Comparison of ENCODE assay signal across 13 cellular contexts in genomic region chr15:86167816-86168215, GRCh38.
DNase-seq lines count a peak whose midpoint lies in the region; ATAC-seq and TF ChIP-seq lines count a peak whose summit lies in the region.
"Had no signal": no experiment of that assay in that cellular context is flagged by ENCODE, and none has a peak within 500 bp of the region (broad histone marks: within the 10 kb centered on the region; RNA-seq: fewer than 3 reads in every experiment).

No MANE protein-coding gene starts in this region.

- DNase-seq in COLO829 (ENCODE audit: low spot score) (peak; percentile 64), GM23338 (ENCODE audit: low spot score) (no peak), caudate nucleus (lab: John Stamatoyannopoulos, UW) (no peak), neural progenitor cell (ENCODE audit: low spot score) (no peak), NCI-H2029 (lab: John Stamatoyannopoulos, UW) (no peak)
- DNase-seq: C1 segment of cervical spinal cord; Caco-2; CD4-positive, alpha-beta memory T cell; DMS153; DND-41; H7; HCEC 1CT had no signal

- H3K9me3 ChIP-seq in neural progenitor cell (ENCODE audit: low read depth): no peaks in the 10 kb centered on the region
- H3K9me3 ChIP-seq: Caco-2 had no signal

- H3K9me3 Mint-ChIP-seq in GM23338: no peaks in the 10 kb centered on the region
- peaks cover 2% of the 10 kb centered on the region for H3K9me3 Mint-ChIP-seq in neural progenitor cell
- H3K9me3 Mint-ChIP-seq: CD4-positive, alpha-beta memory T cell had no signal

- H3K36me3 ChIP-seq in GM23338 (ENCODE audit: insufficient read depth) (no peaks in the 10 kb centered on the region), neural progenitor cell (no peaks in the 10 kb centered on the region)

- H3K27me3 Mint-ChIP-seq in GM23338 (ENCODE audit: insufficient read depth, low read depth, poor library complexity): peaks cover 2% of the 10 kb centered on the region
- H3K27me3 Mint-ChIP-seq in neural progenitor cell (ENCODE audit: insufficient read depth, low read depth): peaks cover 4% of the 10 kb centered on the region

- H2AFZ ChIP-seq in GM23338 (peak overlapping the region; percentile 25; the same call in 1 of the 2 replicates), neural progenitor cell (replicated peaks) (no peak overlapping the region)

- H3K4me1 Mint-ChIP-seq in GM23338 (peaks cover 10% of the 10 kb centered on the region; the same call in 2 of the 3 replicates), neural progenitor cell (peaks cover 45% of the 10 kb centered on the region)
- H3K4me1 Mint-ChIP-seq: CD4-positive, alpha-beta memory T cell had no signal

- H3K4me3 Mint-ChIP-seq in GM23338 (no peak overlapping the region), neural progenitor cell (no peak overlapping the region)
- H3K4me3 Mint-ChIP-seq: CD4-positive, alpha-beta memory T cell had no signal

- H3F3A ChIP-seq in GM23338 (replicated peaks; ENCODE audit: low read depth) (no peaks in the 10 kb centered on the region), neural progenitor cell (ENCODE audit: low read depth) (peaks cover 5% of the 10 kb centered on the region)

- H3K4me3 ChIP-seq in GM23338 (no peak overlapping the region), neural progenitor cell (no peak overlapping the region)

- H3K4me1 ChIP-seq in GM23338 (ENCODE audit: insufficient read depth) (no peaks in the 10 kb centered on the region), neural progenitor cell (peaks cover 19% of the 10 kb centered on the region)

- H3K4me2 ChIP-seq in GM23338: no peak overlapping the region
- peak overlapping the region; percentile 42 for H3K4me2 ChIP-seq in neural progenitor cell

- no peaks in the 10 kb centered on the region for H4K20me1 ChIP-seq in GM23338 (replicated peaks; ENCODE audit: insufficient read depth)
- H4K20me1 ChIP-seq in neural progenitor cell (ENCODE audit: low read depth): no peaks in the 10 kb centered on the region

- ATAC-seq in GM23338 (no peak), GM21360 (IDR thresholded peaks at IDR 0.05; ENCODE audit: unreplicated experiment) (no peak)

- H3K9me2 ChIP-seq in GM23338 (ENCODE audit: insufficient read depth): 0 out of 2 replicates have a peak, but pooled peaks cover 7% of the 10 kb centered on the region

- peak overlapping the region; percentile 25; the same call in 1 of the 2 replicates for H3K27ac Mint-ChIP-seq in GM23338
- peak overlapping the region; percentile 70 for H3K27ac Mint-ChIP-seq in neural progenitor cell
- H3K27ac Mint-ChIP-seq: CD4-positive, alpha-beta memory T cell had no signal

- no peaks in the 10 kb centered on the region for H3K27me3 ChIP-seq in GM23338 (ENCODE audit: insufficient read depth)
- H3K27me3 ChIP-seq in neural progenitor cell: no peaks in the 10 kb centered on the region

- H3K36me3 Mint-ChIP-seq in GM23338 (ENCODE audit: low read depth) (no peaks in the 10 kb centered on the region), neural progenitor cell (no peaks in the 10 kb centered on the region)
- H3K36me3 Mint-ChIP-seq: CD4-positive, alpha-beta memory T cell had no signal

- H3K9ac ChIP-seq in neural progenitor cell: no peak overlapping the region

- no peaks in the 10 kb centered on the region for H3K79me2 ChIP-seq in GM23338 (replicated peaks; ENCODE audit: insufficient read depth)
- no peaks in the 10 kb centered on the region for H3K79me2 ChIP-seq in neural progenitor cell (ENCODE audit: low read depth)

- TF ChIP-seq CTCF in GM23338 (conservative IDR thresholded peaks at IDR 0.05; ENCODE audit: low read depth in 2 of 2) (no peak), neural progenitor cell (IDR thresholded peaks at IDR 0.05) (no peak)

- H3K27ac ChIP-seq in GM23338 (ENCODE audit: low read depth): no peak overlapping the region
- peak overlapping the region; percentile 13 for H3K27ac ChIP-seq in caudate nucleus (ENCODE audit: low read depth, low read length)
- H3K27ac ChIP-seq in neural progenitor cell: no peak overlapping the region

TF ChIP-seq in GM23338, 12 proteins besides CTCF, POLR2A, EP300 and RAD21 (continues in another document):
- TF ChIP-seq EZH2 (IDR thresholded peaks at IDR 0.05; ENCODE audit: low read depth, unreplicated experiment): no peak
- TF ChIP-seq, protein P1, sequence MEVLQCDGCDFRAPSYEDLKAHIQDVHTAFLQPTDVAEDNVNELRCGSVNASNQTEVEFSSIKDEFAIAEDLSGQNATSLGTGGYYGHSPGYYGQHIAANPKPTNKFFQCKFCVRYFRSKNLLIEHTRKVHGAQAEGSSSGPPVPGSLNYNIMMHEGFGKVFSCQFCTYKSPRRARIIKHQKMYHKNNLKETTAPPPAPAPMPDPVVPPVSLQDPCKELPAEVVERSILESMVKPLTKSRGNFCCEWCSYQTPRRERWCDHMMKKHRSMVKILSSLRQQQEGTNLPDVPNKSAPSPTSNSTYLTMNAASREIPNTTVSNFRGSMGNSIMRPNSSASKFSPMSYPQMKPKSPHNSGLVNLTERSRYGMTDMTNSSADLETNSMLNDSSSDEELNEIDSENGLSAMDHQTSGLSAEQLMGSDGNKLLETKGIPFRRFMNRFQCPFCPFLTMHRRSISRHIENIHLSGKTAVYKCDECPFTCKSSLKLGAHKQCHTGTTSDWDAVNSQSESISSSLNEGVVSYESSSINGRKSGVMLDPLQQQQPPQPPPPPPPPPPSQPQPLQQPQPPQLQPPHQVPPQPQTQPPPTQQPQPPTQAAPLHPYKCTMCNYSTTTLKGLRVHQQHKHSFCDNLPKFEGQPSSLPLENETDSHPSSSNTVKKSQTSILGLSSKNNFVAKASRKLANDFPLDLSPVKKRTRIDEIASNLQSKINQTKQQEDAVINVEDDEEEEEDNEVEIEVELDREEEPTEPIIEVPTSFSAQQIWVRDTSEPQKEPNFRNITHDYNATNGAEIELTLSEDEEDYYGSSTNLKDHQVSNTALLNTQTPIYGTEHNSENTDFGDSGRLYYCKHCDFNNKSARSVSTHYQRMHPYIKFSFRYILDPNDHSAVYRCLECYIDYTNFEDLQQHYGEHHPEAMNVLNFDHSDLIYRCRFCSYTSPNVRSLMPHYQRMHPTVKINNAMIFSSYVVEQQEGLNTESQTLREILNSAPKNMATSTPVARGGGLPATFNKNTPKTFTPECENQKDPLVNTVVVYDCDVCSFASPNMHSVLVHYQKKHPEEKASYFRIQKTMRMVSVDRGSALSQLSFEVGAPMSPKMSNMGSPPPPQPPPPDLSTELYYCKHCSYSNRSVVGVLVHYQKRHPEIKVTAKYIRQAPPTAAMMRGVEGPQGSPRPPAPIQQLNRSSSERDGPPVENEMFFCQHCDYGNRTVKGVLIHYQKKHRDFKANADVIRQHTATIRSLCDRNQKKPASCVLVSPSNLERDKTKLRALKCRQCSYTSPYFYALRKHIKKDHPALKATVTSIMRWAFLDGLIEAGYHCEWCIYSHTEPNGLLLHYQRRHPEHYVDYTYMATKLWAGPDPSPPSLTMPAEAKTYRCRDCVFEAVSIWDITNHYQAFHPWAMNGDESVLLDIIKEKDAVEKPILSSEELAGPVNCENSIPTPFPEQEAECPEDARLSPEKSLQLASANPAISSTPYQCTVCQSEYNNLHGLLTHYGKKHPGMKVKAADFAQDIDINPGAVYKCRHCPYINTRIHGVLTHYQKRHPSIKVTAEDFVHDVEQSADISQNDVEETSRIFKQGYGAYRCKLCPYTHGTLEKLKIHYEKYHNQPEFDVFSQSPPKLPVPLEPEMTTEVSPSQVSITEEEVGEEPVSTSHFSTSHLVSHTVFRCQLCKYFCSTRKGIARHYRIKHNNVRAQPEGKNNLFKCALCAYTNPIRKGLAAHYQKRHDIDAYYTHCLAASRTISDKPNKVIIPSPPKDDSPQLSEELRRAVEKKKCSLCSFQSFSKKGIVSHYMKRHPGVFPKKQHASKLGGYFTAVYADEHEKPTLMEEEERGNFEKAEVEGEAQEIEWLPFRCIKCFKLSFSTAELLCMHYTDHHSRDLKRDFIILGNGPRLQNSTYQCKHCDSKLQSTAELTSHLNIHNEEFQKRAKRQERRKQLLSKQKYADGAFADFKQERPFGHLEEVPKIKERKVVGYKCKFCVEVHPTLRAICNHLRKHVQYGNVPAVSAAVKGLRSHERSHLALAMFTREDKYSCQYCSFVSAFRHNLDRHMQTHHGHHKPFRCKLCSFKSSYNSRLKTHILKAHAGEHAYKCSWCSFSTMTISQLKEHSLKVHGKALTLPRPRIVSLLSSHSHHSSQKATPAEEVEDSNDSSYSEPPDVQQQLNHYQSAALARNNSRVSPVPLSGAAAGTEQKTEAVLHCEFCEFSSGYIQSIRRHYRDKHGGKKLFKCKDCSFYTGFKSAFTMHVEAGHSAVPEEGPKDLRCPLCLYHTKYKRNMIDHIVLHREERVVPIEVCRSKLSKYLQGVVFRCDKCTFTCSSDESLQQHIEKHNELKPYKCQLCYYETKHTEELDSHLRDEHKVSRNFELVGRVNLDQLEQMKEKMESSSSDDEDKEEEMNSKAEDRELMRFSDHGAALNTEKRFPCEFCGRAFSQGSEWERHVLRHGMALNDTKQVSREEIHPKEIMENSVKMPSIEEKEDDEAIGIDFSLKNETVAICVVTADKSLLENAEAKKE (CRISPR knock-in tag; IDR thresholded peaks at IDR 0.05): no peak
- TF ChIP-seq ETS1 (IDR thresholded peaks at IDR 0.05): no peak
- TF ChIP-seq STAT1 (IDR thresholded peaks at IDR 0.05; ENCODE audit: unreplicated experiment): no peak
- no peak for TF ChIP-seq CREB1 (CRISPR knock-in tag; IDR thresholded peaks at IDR 0.05; ENCODE audit: low read depth)
- TF ChIP-seq ZNF331 (CRISPR knock-in tag; IDR thresholded peaks at IDR 0.05; ENCODE audit: low read depth): no peak
- no peak for TF ChIP-seq NANOG (IDR thresholded peaks at IDR 0.05; ENCODE audit: borderline replicate concordance)
- TF ChIP-seq ZNF114 (CRISPR knock-in tag; IDR thresholded peaks at IDR 0.05): no peak
- TF ChIP-seq EZH2phosphoT487 (IDR thresholded peaks at IDR 0.05; ENCODE audit: unreplicated experiment): no peak
